ENCODE assay signal across 6 cellular contexts in genomic region chr18:22283855-22284254, GRCh38.
DNase-seq lines count a peak whose midpoint lies in the region; ATAC-seq, FAIRE-seq and TF ChIP-seq lines count a peak whose summit lies in the region.
"Not testable (repeated sequence)": the region's sequence is repeated elsewhere in the genome, so short reads cannot be mapped to it uniquely, and the experiment has no call there.

No MANE protein-coding gene starts in this region.

- not testable (repeated sequence) for H2AK5ac ChIP-seq in IMR-90 (ENCODE audit: low read depth, low read length)

- POLR2A ChIA-PET in IMR-90 (lab: Charles Lee; ENCODE audit: unreplicated experiment): not testable (repeated sequence)

- not testable (repeated sequence) for H3K4me1 ChIP-seq in IMR-90 (ENCODE audit: control insufficient read depth, insufficient read depth, low read length); smooth muscle cell (ENCODE audit: low read depth)
- peaks cover 15% of the 10 kb centered on the region for H3K4me1 ChIP-seq in astrocyte (ENCODE audit: insufficient read depth, low read length)

- H3K27ac Mint-ChIP-seq in Calu3 (ENCODE audit: unreplicated experiment): peak overlapping the region; percentile 98
- H3K27ac Mint-ChIP-seq in astrocyte (ENCODE audit: unreplicated experiment): peak overlapping the region; percentile 98
- peak overlapping the region; percentile 95 to 98 for H3K27ac Mint-ChIP-seq in effector memory CD8-positive, alpha-beta T cell
- H3K27ac Mint-ChIP-seq in immature natural killer cell: peak overlapping the region in 5 of 6 donors; percentile 85 to 97 (median 95)

- not testable (repeated sequence) for H3K4me2 ChIP-seq in IMR-90 (ENCODE audit: low read depth, low read length); astrocyte (ENCODE audit: low read length); smooth muscle cell

- 0 out of 2 replicates have a peak overlapping the region, but pooled peaks have one; percentile 69 for H2BK20ac ChIP-seq in IMR-90 (ENCODE audit: low read depth, low read length)

- intact Hi-C loops in Calu3 (cut with micrococcal nuclease; ENCODE audit: unreplicated experiment): loop anchor here (2.0 to 5.0 kb wide), 3 partner anchors 63 to 367 kb away; no protein-coding TSS in a partner anchor
- intact Hi-C loops in IMR-90 (cut with micrococcal nuclease): not testable (repeated sequence)

- not testable (repeated sequence) for FAIRE-seq in astrocyte (lab: Jason Lieb, UNC)

- H3K18ac ChIP-seq in IMR-90 (ENCODE audit: low read depth, low read length): not testable (repeated sequence)

- not testable (repeated sequence) for H4K91ac ChIP-seq in IMR-90 (ENCODE audit: insufficient read depth, low read depth, low read length)

- not testable (repeated sequence) for H4K5ac ChIP-seq in IMR-90 (ENCODE audit: low read depth, low read length)

- H2BK15ac ChIP-seq in IMR-90 (ENCODE audit: low read depth, low read length): not testable (repeated sequence)

- CTCF ChIA-PET in Calu3 (lab: Charles Lee): interaction anchor here (0.7 kb wide), 1 partner anchor 94 kb away, joined by 3 read pairs; no protein-coding TSS in a partner anchor
- CTCF ChIA-PET in IMR-90 (lab: Yijun Ruan, JAX): not testable (repeated sequence)

- H3K36me3 ChIP-seq in IMR-90 (ENCODE audit: control insufficient read depth, insufficient read depth, low read length); astrocyte (ENCODE audit: insufficient read depth, low read length); smooth muscle cell (ENCODE audit: low read depth): not testable (repeated sequence)

- not testable (repeated sequence) for H3K27me3 ChIP-seq in IMR-90 (ENCODE audit: control insufficient read depth, insufficient read depth, low read length); astrocyte (ENCODE audit: insufficient read depth, low read length); smooth muscle cell (ENCODE audit: low read depth)

- not testable (repeated sequence) for H3K23ac ChIP-seq in IMR-90 (ENCODE audit: low read depth, low read length)

- not testable (repeated sequence) for DNase-seq in Calu3; IMR-90; astrocyte (ENCODE audit: low read depth); effector memory CD8-positive, alpha-beta T cell; immature natural killer cell; smooth muscle cell (lab: John Stamatoyannopoulos, UW; ENCODE audit: unreplicated experiment)

- TF ChIP-seq RAD21 in IMR-90 (IDR thresholded peaks at IDR 0.05; ENCODE audit: low read length): not testable (repeated sequence)

- H3K4me3 Mint-ChIP-seq in Calu3 (ENCODE audit: low read depth, unreplicated experiment); astrocyte (ENCODE audit: unreplicated experiment); effector memory CD8-positive, alpha-beta T cell; immature natural killer cell: not testable (repeated sequence)

- H3K9me3 ChIP-seq in IMR-90 (ENCODE audit: control insufficient read depth, insufficient read depth, low read length); astrocyte (ENCODE audit: insufficient read depth, low read depth, low read length); smooth muscle cell (replicated peaks; ENCODE audit: low read depth): not testable (repeated sequence)

- H3K4ac ChIP-seq in IMR-90 (ENCODE audit: low read depth, low read length): not testable (repeated sequence)

- not testable (repeated sequence) for TF ChIP-seq POLR2A in IMR-90 (IDR thresholded peaks at IDR 0.05; ENCODE audit: low read depth, low read length)

- H2AK9ac ChIP-seq in IMR-90 (replicated peaks; ENCODE audit: low read depth, low read length, poor library complexity): not testable (repeated sequence)

- not testable (repeated sequence) for H3K79me1 ChIP-seq in IMR-90 (ENCODE audit: low read depth in 1 of 2, low read length in 2 of 2)

- not testable (repeated sequence) for H3K9me3 Mint-ChIP-seq in Calu3 (ENCODE audit: low read depth, unreplicated experiment); astrocyte (ENCODE audit: unreplicated experiment); effector memory CD8-positive, alpha-beta T cell; immature natural killer cell

- WGBS in IMR-90 (ENCODE audit: extremely low coverage in 2 of 2, insufficient read length in 1 of 2), 2 experiments: no CpG with 5 or more reads among the region's 4 CpGs
- WGBS in smooth muscle cell (ENCODE audit: low lambda C conversion rate): over 99% methylated on average over 4 of the region's 4 CpGs

- H2AFZ ChIP-seq in IMR-90 (replicated peaks; ENCODE audit: low read length, poor library complexity); astrocyte (ENCODE audit: low read depth, low read length); smooth muscle cell (ENCODE audit: low read depth): not testable (repeated sequence)

- H3K27me3 Mint-ChIP-seq in Calu3 (ENCODE audit: unreplicated experiment); astrocyte (ENCODE audit: low read depth, unreplicated experiment); effector memory CD8-positive, alpha-beta T cell; immature natural killer cell (ENCODE audit: low read depth in 3 of 3): not testable (repeated sequence)

- not testable (repeated sequence) for H3K4me3 ChIP-seq in IMR-90 (ENCODE audit: insufficient read depth, low read depth, low read length); astrocyte (ENCODE audit: insufficient read depth, low read depth, low read length); smooth muscle cell

- H3K9ac ChIP-seq in IMR-90 (ENCODE audit: low read depth, low read length); astrocyte (ENCODE audit: low read length); smooth muscle cell (ENCODE audit: low read depth): not testable (repeated sequence)

- H3K27ac ChIP-seq in IMR-90 (ENCODE audit: insufficient read depth, low read length); astrocyte (ENCODE audit: low read depth, low read length): not testable (repeated sequence)
- H3K27ac ChIP-seq in smooth muscle cell (ENCODE audit: low read depth): peak overlapping the region; percentile 94

- H3F3A ChIP-seq in smooth muscle cell (ENCODE audit: low read depth): not testable (repeated sequence)

- not testable (repeated sequence) for H3K56ac ChIP-seq in IMR-90 (ENCODE audit: extremely low read depth, insufficient read depth, low read length)

- H4K8ac ChIP-seq in IMR-90 (ENCODE audit: low read depth in 2 of 2, low read length in 2 of 2): not testable (repeated sequence)

- in situ Hi-C loops in IMR-90 (cut with MboI; ENCODE audit: low sequenced_read_pairs): not testable (repeated sequence)

- H2BK5ac ChIP-seq in IMR-90 (ENCODE audit: low read depth, low read length, poor library complexity, severe bottlenecking): not testable (repeated sequence)

- dilution Hi-C loops in IMR-90 (cut with HindIII; ENCODE audit: low sequenced_read_pairs, unreplicated experiment): not testable (repeated sequence)

- BruUV-seq in Calu3 (replicated peaks; lab: Mats Ljungman, UMichigan); IMR-90 (replicated peaks; lab: Mats Ljungman, UMichigan): not testable (repeated sequence)

- not testable (repeated sequence) for ATAC-seq in IMR-90 (ENCODE audit: low read depth); effector memory CD8-positive, alpha-beta T cell (replicated peaks)

- peaks cover 30% of the 10 kb centered on the region for H3K36me3 Mint-ChIP-seq in Calu3 (ENCODE audit: insufficient read depth, unreplicated experiment)
- H3K36me3 Mint-ChIP-seq in astrocyte (ENCODE audit: low read depth, unreplicated experiment); immature natural killer cell: not testable (repeated sequence)
- peaks cover 10% of the 10 kb centered on the region for H3K36me3 Mint-ChIP-seq in effector memory CD8-positive, alpha-beta T cell (ENCODE audit: insufficient read depth)

- peaks cover 15% of the 10 kb centered on the region for H3K9me1 ChIP-seq in IMR-90 (ENCODE audit: insufficient read depth, low read length)

- H3K4me1 Mint-ChIP-seq in Calu3 (ENCODE audit: low read depth, unreplicated experiment) (peaks cover 67% of the 10 kb centered on the region), astrocyte (ENCODE audit: low read depth, unreplicated experiment) (peaks cover 22% of the 10 kb centered on the region), immature natural killer cell (peaks cover 18 to 23% of the 10 kb centered on the region in 2 donors)
- peaks cover 18 to 27% of the 10 kb centered on the region in 2 donors for H3K4me1 Mint-ChIP-seq in effector memory CD8-positive, alpha-beta T cell (ENCODE audit: low read depth in 2 of 2)

- H4K20me1 ChIP-seq in IMR-90 (ENCODE audit: insufficient read depth, low read length); astrocyte (ENCODE audit: insufficient read depth, low read length); smooth muscle cell (ENCODE audit: low read depth): not testable (repeated sequence)

- H3K14ac ChIP-seq in IMR-90 (replicated peaks; ENCODE audit: low read depth, low read length): not testable (repeated sequence)

- not testable (repeated sequence) for H2BK120ac ChIP-seq in IMR-90 (ENCODE audit: low read depth, low read length)

- not testable (repeated sequence) for H3K79me2 ChIP-seq in astrocyte (ENCODE audit: insufficient read depth, low read length); smooth muscle cell (ENCODE audit: low read depth)

- not testable (repeated sequence) for TF ChIP-seq CTCF in Calu3 (IDR thresholded peaks at IDR 0.05; ENCODE audit: unreplicated experiment); IMR-90 (conservative IDR thresholded peaks at IDR 0.05; ENCODE audit: low read depth, low read length); astrocyte (IDR thresholded peaks at IDR 0.05; ENCODE audit: insufficient read depth, low read depth, low read length); smooth muscle cell (IDR thresholded peaks at IDR 0.05; ENCODE audit: borderline replicate concordance, insufficient read depth, poor library complexity, severe bottlenecking)
